13 cellular contexts compared by ENCODE assay signal in the genomic region with DNA sequence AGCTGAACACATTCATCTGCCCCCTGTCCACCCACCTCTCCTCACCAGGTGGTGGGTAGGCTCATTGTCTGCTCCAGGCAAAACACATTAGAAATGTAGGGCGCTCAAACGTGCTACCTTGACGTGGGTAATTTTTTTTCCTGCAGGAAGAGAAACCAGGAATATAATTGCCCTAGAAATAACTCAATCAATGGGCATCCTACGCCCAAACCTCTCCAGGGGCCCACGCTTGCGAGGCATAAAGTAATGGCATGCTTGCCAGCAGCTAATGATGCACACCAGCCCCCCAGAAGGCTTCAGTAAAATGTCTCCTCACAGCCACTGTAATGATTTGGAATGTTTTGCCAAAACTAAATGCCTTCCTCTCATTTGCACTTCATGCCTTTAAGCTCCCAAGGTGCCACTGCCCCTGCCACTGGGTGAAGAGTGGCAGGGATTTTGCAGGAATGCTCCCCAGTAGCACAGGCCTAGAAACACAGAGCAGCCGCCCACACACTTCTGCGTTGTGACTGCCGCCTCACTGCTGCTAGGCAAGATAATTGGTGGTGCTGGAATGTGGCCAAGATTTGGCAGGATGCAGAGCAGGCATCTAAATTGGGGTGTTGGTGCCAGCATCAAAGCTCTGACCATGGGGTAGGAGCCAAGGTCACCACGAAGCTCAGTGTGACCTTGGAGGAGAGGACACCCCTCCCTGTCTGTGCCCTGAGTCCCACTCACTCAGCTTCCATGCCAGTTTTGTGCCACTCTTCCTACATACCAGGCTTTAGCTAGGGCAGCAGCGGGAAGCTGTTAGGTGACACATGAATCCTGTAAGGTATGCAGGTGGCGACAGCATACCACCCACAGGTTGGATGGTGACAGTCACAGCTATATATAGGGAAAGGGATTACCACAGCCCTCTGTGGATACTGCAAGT. TPM values are rescaled to one million over a fixed set of nuclear protein-coding genes. Genes with fewer than 3 reads are reported as not detected.
DNase-seq lines count a peak whose midpoint lies in the region; ATAC-seq and TF ChIP-seq lines count a peak whose summit lies in the region.
"Had no signal": no experiment of that assay in that cellular context is flagged by ENCODE, and none has a peak within 500 bp of the region (broad histone marks: within the 10 kb centered on the region; RNA-seq: fewer than 3 reads in every experiment).

No MANE protein-coding gene starts in this region.

- no peak overlapping the region for H3K4me3 Mint-ChIP-seq in WTC11
- no peak overlapping the region for H3K4me3 Mint-ChIP-seq in activated T-cell treated with anti-CD3 and anti-CD28 coated beads, Interleukin-2, amount 50 U/mL, for 72 hours

- dilution Hi-C loops in IMR-90 (cut with HindIII; ENCODE audit: low sequenced_read_pairs, unreplicated experiment): no loop called here

- peaks cover 19% of the 10 kb centered on the region for H3K4me1 Mint-ChIP-seq in WTC11
- H3K4me1 Mint-ChIP-seq in activated T-cell treated with anti-CD3 and anti-CD28 coated beads, Interleukin-2, amount 50 U/mL, for 72 hours (ENCODE audit: low read depth): no peaks in the 10 kb centered on the region

- H2AK9ac ChIP-seq in IMR-90 (replicated peaks; ENCODE audit: low read depth, low read length, poor library complexity): peak overlapping the region; percentile 47

- 28% methylated on average over 2 of the region's 12 CpGs; no CpG with 5 or more reads in 1 of the 2 experiments for WGBS in IMR-90 (ENCODE audit: extremely low coverage in 2 of 2, insufficient read length in 1 of 2), 2 experiments
- 51% methylated on average over 12 of the region's 12 CpGs for WGBS in right cardiac atrium

- DNase-seq in DMS153 (lab: John Stamatoyannopoulos, UW) (peak; percentile 19), IMR-90 (no peak), WTC11 (ENCODE audit: low spot score) (no peak), right cardiac atrium (peak; percentile 35 to 73 (median 62)), sciatic nerve (ENCODE audit: low spot score) (no peak), HAP-1 (ENCODE audit: low spot score in 2 of 2) (no peak)
- no peak for DNase-seq in activated T-cell treated with anti-CD3 and anti-CD28 coated beads, Interleukin-2, amount 50 U/mL, for 72 hours
- DNase-seq in effector memory CD4-positive, alpha-beta T cell: no peak
- DNase-seq: Caco-2; gastrocnemius medialis; NCI-H1048; stimulated activated naive CD4-positive, alpha-beta T cell treated with Interleukin-2 at 50 U/mL for 16 hours; T-helper 1 cell had no signal

- peak overlapping the region; percentile 47; the same call in 2 of the 3 replicates for H2BK15ac ChIP-seq in IMR-90 (ENCODE audit: low read depth, low read length)

- peak overlapping the region; percentile 2; the same call in 1 of the 2 replicates for H2BK20ac ChIP-seq in IMR-90 (ENCODE audit: low read depth, low read length)

- peak overlapping the region; percentile 31 for H2AK5ac ChIP-seq in IMR-90 (ENCODE audit: low read depth, low read length)

- H3K4ac ChIP-seq in IMR-90 (ENCODE audit: low read depth, low read length): no peak overlapping the region

- intact Hi-C loops in IMR-90 (cut with micrococcal nuclease) (no loop called here), right cardiac atrium (cut with DNase I) (no loop called here), sciatic nerve (cut with DNase I) (no loop called here)

- H3K27me3 Mint-ChIP-seq in WTC11 (ENCODE audit: low read depth): no peaks in the 10 kb centered on the region
- peaks cover 5% of the 10 kb centered on the region for H3K27me3 Mint-ChIP-seq in activated T-cell treated with anti-CD3 and anti-CD28 coated beads, Interleukin-2, amount 50 U/mL, for 72 hours (ENCODE audit: low read depth)

- H2AFZ ChIP-seq in IMR-90 (replicated peaks; ENCODE audit: low read length, poor library complexity): peak overlapping the region; percentile 70

- H4K20me1 ChIP-seq in IMR-90 (ENCODE audit: insufficient read depth, low read length): peaks cover 3% of the 10 kb centered on the region; the same call in 1 of the 2 replicates

- H2BK5ac ChIP-seq in IMR-90 (ENCODE audit: low read depth, low read length, poor library complexity, severe bottlenecking): no peak overlapping the region

- H3K27ac ChIP-seq in IMR-90 (ENCODE audit: insufficient read depth, low read length): no peak overlapping the region
- peak overlapping the region; percentile 73 for H3K27ac ChIP-seq in right cardiac atrium (ENCODE audit: low read length)
- H3K27ac ChIP-seq in effector memory CD4-positive, alpha-beta T cell (ENCODE audit: insufficient read depth, low read length, poor library complexity, severe bottlenecking): no peak overlapping the region
- H3K27ac ChIP-seq: gastrocnemius medialis had no signal

- in situ Hi-C loops in IMR-90 (cut with MboI; ENCODE audit: low sequenced_read_pairs): no loop called here
- in situ Hi-C loops in HAP-1 (cut with MboI; ENCODE audit: low sequenced_read_pairs): no loop called here

- H4K5ac ChIP-seq in IMR-90 (ENCODE audit: low read depth, low read length): no peak overlapping the region

- H3K27ac Mint-ChIP-seq in WTC11: no peak overlapping the region
- no peak overlapping the region for H3K27ac Mint-ChIP-seq in activated T-cell treated with anti-CD3 and anti-CD28 coated beads, Interleukin-2, amount 50 U/mL, for 72 hours

- no TSS peak for BruUV-seq in IMR-90 (replicated peaks; lab: Mats Ljungman, UMichigan)

- no peaks in the 10 kb centered on the region for H3K36me3 Mint-ChIP-seq in WTC11
- H3K36me3 Mint-ChIP-seq in activated T-cell treated with anti-CD3 and anti-CD28 coated beads, Interleukin-2, amount 50 U/mL, for 72 hours (ENCODE audit: insufficient read depth in 2 of 2): no peaks in the 10 kb centered on the region

- H3K4me1 ChIP-seq in IMR-90 (ENCODE audit: control insufficient read depth, insufficient read depth, low read length) (peaks cover 18% of the 10 kb centered on the region), right cardiac atrium (ENCODE audit: control insufficient read depth, insufficient read depth, low read length) (no peaks in the 10 kb centered on the region), HAP-1 (no peaks in the 10 kb centered on the region)
- H3K4me1 ChIP-seq in effector memory CD4-positive, alpha-beta T cell (ENCODE audit: control insufficient read depth, insufficient read depth, low read length, poor library complexity, severe bottlenecking): no peaks in the 10 kb centered on the region
- H3K4me1 ChIP-seq: Caco-2, gastrocnemius medialis had no signal

- H3K4me2 ChIP-seq in IMR-90 (ENCODE audit: low read depth, low read length): no peak overlapping the region

- H2BK120ac ChIP-seq in IMR-90 (ENCODE audit: low read depth, low read length): peak overlapping the region; percentile 22; the same call in 1 of the 2 replicates

- no peak for TF ChIP-seq RAD21 in IMR-90 (IDR thresholded peaks at IDR 0.05; ENCODE audit: low read length)

- H4K91ac ChIP-seq in IMR-90 (ENCODE audit: insufficient read depth, low read depth, low read length): no peak overlapping the region

- POLR2A ChIA-PET in IMR-90 (lab: Charles Lee; ENCODE audit: unreplicated experiment) (no interaction called here), WTC11 (lab: Charles Lee) (no interaction called here)

- no peak overlapping the region for H4K8ac ChIP-seq in IMR-90 (ENCODE audit: low read depth in 2 of 2, low read length in 2 of 2)

- no peak overlapping the region for H3K9ac ChIP-seq in IMR-90 (ENCODE audit: low read depth, low read length)

- H3K36me3 ChIP-seq in IMR-90 (ENCODE audit: control insufficient read depth, insufficient read depth, low read length): no peaks in the 10 kb centered on the region
- H3K36me3 ChIP-seq in HAP-1 (replicated peaks): no peaks in the 10 kb centered on the region
- H3K36me3 ChIP-seq in effector memory CD4-positive, alpha-beta T cell (ENCODE audit: control insufficient read depth, insufficient read depth, low read length): no peaks in the 10 kb centered on the region
- H3K36me3 ChIP-seq: gastrocnemius medialis had no signal

- H3K9me3 ChIP-seq in IMR-90 (ENCODE audit: control insufficient read depth, insufficient read depth, low read length) (no peaks in the 10 kb centered on the region), right cardiac atrium (ENCODE audit: control insufficient read depth, low read length) (no peaks in the 10 kb centered on the region), HAP-1 (no peaks in the 10 kb centered on the region)
- H3K9me3 ChIP-seq in effector memory CD4-positive, alpha-beta T cell (ENCODE audit: control insufficient read depth, low read length): no peaks in the 10 kb centered on the region
- H3K9me3 ChIP-seq: Caco-2, gastrocnemius medialis had no signal

- H3K9me1 ChIP-seq in IMR-90 (ENCODE audit: insufficient read depth, low read length): peaks cover 19% of the 10 kb centered on the region

- H3K56ac ChIP-seq in IMR-90 (ENCODE audit: extremely low read depth, insufficient read depth, low read length): no peak overlapping the region

- no peak overlapping the region for H3K4me3 ChIP-seq in IMR-90 (ENCODE audit: insufficient read depth, low read depth, low read length)
- no peak overlapping the region for H3K4me3 ChIP-seq in right cardiac atrium (ENCODE audit: low read length)
- H3K4me3 ChIP-seq in HAP-1: no peak overlapping the region
- no peak overlapping the region for H3K4me3 ChIP-seq in effector memory CD4-positive, alpha-beta T cell (ENCODE audit: insufficient read depth, low read depth, low read length, poor library complexity, severe bottlenecking)
- H3K4me3 ChIP-seq: gastrocnemius medialis had no signal

- peak overlapping the region; percentile 53; the same call in 1 of the 2 replicates for H3K14ac ChIP-seq in IMR-90 (replicated peaks; ENCODE audit: low read depth, low read length)

- no peaks in the 10 kb centered on the region for H3K27me3 ChIP-seq in IMR-90 (ENCODE audit: control insufficient read depth, insufficient read depth, low read length)
- no peaks in the 10 kb centered on the region for H3K27me3 ChIP-seq in right cardiac atrium (ENCODE audit: control insufficient read depth, insufficient read depth)
- H3K27me3 ChIP-seq in HAP-1 (ENCODE audit: low read depth): 0 out of 2 replicates have a peak, but pooled peaks cover 2% of the 10 kb centered on the region
- no peaks in the 10 kb centered on the region for H3K27me3 ChIP-seq in effector memory CD4-positive, alpha-beta T cell (replicated peaks; ENCODE audit: control insufficient read depth, insufficient read depth, low read length, poor library complexity, severe bottlenecking)
- H3K27me3 ChIP-seq: gastrocnemius medialis had no signal

- no peaks in the 10 kb centered on the region for H3K9me3 Mint-ChIP-seq in WTC11
- H3K9me3 Mint-ChIP-seq in activated T-cell treated with anti-CD3 and anti-CD28 coated beads, Interleukin-2, amount 50 U/mL, for 72 hours: no peaks in the 10 kb centered on the region

- H3K79me1 ChIP-seq in IMR-90 (ENCODE audit: low read depth in 1 of 2, low read length in 2 of 2): no peaks in the 10 kb centered on the region

- CTCF ChIA-PET in IMR-90 (lab: Yijun Ruan, JAX) (interaction anchor here (0.5 kb wide), 1 partner anchor 28 kb away, joined by 3 read pairs; no protein-coding TSS in a partner anchor), WTC11 (lab: Charles Lee) (interaction anchor here (0.7 to 1.3 kb wide), 3 partner anchors 13 to 63 kb away, joined by 4 to 6 read pairs (median 4); no protein-coding TSS in a partner anchor)

- H3K23ac ChIP-seq in IMR-90 (ENCODE audit: low read depth, low read length): no peak overlapping the region

- TF ChIP-seq CTCF in IMR-90 (conservative IDR thresholded peaks at IDR 0.05; ENCODE audit: low read depth, low read length) (no peak), WTC11 (IDR thresholded peaks at IDR 0.05) (no peak)

- no peak overlapping the region for H3K18ac ChIP-seq in IMR-90 (ENCODE audit: low read depth, low read length)

- ATAC-seq in IMR-90 (ENCODE audit: low read depth) (no peak), WTC11 (peak; percentile 25; the same call in 1 of the 2 replicates), right cardiac atrium (peak; percentile 68 to 77), sciatic nerve (no peak)
- ATAC-seq in activated T-cell treated with anti-CD3 and anti-CD28 coated beads, Interleukin-2, amount 50 U/mL, for 72 hours (replicated peaks in 1 of 2): no peak
- ATAC-seq: gastrocnemius medialis had no signal

- TF ChIP-seq POLR2A in IMR-90 (IDR thresholded peaks at IDR 0.05; ENCODE audit: low read depth, low read length): no peak

RNA-seq across cellular contexts. Expression of gene PPP1R3C, which starts 48.7 kb away (rescaled TPM):
- total RNA-seq in IMR-90 (2012; rRNA removed) (61.7 and 62.9 TPM in 2 replicates), WTC11 (2021) (1.5 to 3.3 TPM (median 2.8 TPM) in 3 replicates), right cardiac atrium (100 to 1,000 TPM; 162 to 222 (median 203) TPM), sciatic nerve (10.9 TPM)
- polyA plus RNA-seq in IMR-90 (2012; rRNA removed) (10.8 and 17.4 TPM in 2 replicates), right cardiac atrium (146 TPM)
- polyA plus RNA-seq in IMR-90 (2012; cell fraction: cytosol; rRNA removed): 4.8 and 6.4 TPM in 2 replicates
- polyA plus RNA-seq in IMR-90 (2012; cell fraction: nucleus; rRNA removed; ENCODE audit: low replicate concordance): 1.6 and 12.4 TPM in 2 replicates
- under 1 TPM; 0.12 to 0.16 TPM for total RNA-seq in activated T-cell treated with anti-CD3 and anti-CD28 coated beads, Interleukin-2, amount 50 U/mL, for 72 hours
- total RNA-seq: Caco-2 had no signal

Comparison
In these comparisons a context has a peak if more than half of its experiments do, and no peak if none do; other contexts are left out.
1. DNase-seq: peak in DMS153 (single experiment) and right cardiac atrium (3 of 3); none in IMR-90 (single experiment), WTC11 (single experiment), activated T-cell treated with anti-CD3 and anti-CD28 coated beads, Interleukin-2, amount 50 U/mL, for 72 hours (0 of 2), sciatic nerve (single experiment), HAP-1 (0 of 2) and effector memory CD4-positive, alpha-beta T cell (0 of 3).
2. ATAC-seq: peak in WTC11 (single experiment) and right cardiac atrium (2 of 2); none in IMR-90 (single experiment), activated T-cell treated with anti-CD3 and anti-CD28 coated beads, Interleukin-2, amount 50 U/mL, for 72 hours (0 of 2) and sciatic nerve (single experiment).